In the genomic region with DNA sequence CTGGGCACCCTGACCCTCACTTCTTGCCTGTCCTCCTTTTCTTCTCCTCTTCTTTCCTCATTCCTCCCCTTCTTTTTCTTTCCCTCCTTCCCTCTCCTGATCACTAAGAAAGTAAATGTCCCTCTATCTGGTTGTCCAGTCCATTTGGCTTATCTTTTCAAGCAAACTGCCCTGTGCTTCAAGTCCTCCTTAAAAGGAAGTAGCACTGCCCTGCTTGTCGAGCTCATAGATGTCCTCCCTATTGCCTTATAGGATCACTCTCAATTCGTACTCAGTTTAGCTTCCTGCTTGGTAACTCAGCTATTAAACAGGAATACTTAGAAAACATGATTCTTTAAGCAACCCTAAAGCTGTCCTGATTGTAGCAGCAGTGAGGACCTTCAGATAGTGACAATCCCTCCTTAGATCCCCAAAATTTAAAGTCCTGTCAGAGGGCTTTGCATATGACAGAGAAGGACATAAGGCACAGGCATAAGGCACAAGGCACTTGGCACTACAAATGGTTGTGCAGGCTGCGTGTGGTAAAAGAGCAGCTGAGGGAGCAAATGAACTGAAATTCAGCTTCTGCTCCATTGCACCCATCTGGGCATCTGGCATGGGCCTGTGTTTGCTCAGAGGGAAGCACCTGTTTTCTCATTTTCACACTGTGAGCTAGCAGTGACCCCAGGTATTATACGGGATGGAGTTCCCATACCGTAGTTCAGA, we compare ENCODE assay signal across 1 cellular context.
TF ChIP-seq lines count a peak whose summit lies in the region.

No MANE protein-coding gene starts in this region.

TF ChIP-seq in K562, 482 proteins besides CTCF, POLR2A, EP300 and RAD21 (continued from another document and continues in another):
- TF ChIP-seq, protein P1, sequence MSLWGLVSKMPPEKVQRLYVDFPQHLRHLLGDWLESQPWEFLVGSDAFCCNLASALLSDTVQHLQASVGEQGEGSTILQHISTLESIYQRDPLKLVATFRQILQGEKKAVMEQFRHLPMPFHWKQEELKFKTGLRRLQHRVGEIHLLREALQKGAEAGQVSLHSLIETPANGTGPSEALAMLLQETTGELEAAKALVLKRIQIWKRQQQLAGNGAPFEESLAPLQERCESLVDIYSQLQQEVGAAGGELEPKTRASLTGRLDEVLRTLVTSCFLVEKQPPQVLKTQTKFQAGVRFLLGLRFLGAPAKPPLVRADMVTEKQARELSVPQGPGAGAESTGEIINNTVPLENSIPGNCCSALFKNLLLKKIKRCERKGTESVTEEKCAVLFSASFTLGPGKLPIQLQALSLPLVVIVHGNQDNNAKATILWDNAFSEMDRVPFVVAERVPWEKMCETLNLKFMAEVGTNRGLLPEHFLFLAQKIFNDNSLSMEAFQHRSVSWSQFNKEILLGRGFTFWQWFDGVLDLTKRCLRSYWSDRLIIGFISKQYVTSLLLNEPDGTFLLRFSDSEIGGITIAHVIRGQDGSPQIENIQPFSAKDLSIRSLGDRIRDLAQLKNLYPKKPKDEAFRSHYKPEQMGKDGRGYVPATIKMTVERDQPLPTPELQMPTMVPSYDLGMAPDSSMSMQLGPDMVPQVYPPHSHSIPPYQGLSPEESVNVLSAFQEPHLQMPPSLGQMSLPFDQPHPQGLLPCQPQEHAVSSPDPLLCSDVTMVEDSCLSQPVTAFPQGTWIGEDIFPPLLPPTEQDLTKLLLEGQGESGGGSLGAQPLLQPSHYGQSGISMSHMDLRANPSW (CRISPR knock-in tag; IDR thresholded peaks at IDR 0.05), result no peak
- TF ChIP-seq IRF2 (CRISPR knock-in tag; IDR thresholded peaks at IDR 0.05) (no peak), TBP (optimal IDR thresholded peaks at IDR 0.05; ENCODE audit: low read depth, low read length) (peak; percentile 8), WHSC1 (IDR thresholded peaks at IDR 0.05; ENCODE audit: low read length) (no peak), ZNF696 (CRISPR knock-in tag; conservative IDR thresholded peaks at IDR 0.05) (no peak), MBD2 (IDR thresholded peaks at IDR 0.05; ENCODE audit: borderline replicate concordance, low read depth) (no peak), ZNF165 (CRISPR knock-in tag; IDR thresholded peaks at IDR 0.05; ENCODE audit: borderline replicate concordance) (0 out of 2 replicates have a peak, but pooled peaks have one; percentile 15), CHD1 (IDR thresholded peaks at IDR 0.05; ENCODE audit: low read length) (no peak), RCOR1 (IDR thresholded peaks at IDR 0.05; ENCODE audit: borderline replicate concordance in 1 of 2, low read depth in 2 of 2, low read length in 2 of 2) (no peak), ELK3 (CRISPR knock-in tag; IDR thresholded peaks at IDR 0.05) (no peak), ZNF707 (CRISPR knock-in tag; conservative IDR thresholded peaks at IDR 0.05) (no peak), MAX (CRISPR knock-in tag; IDR thresholded peaks at IDR 0.05) (no peak), XRCC3 (IDR thresholded peaks at IDR 0.05) (no peak), IRF9 (tag; IDR thresholded peaks at IDR 0.05) (0 out of 2 replicates have a peak, but pooled peaks have one; percentile 34), SP1 (CRISPR knock-in tag; IDR thresholded peaks at IDR 0.05) (no peak), OTX1 (CRISPR knock-in tag; IDR thresholded peaks at IDR 0.05) (peak; percentile 90), TFE3 (CRISPR knock-in tag; IDR thresholded peaks at IDR 0.05) (no peak), ZNF449 (CRISPR knock-in tag; IDR thresholded peaks at IDR 0.05) (peak; percentile 49; the same call in 1 of the 2 replicates), TBL1XR1 (IDR thresholded peaks at IDR 0.05; ENCODE audit: low read length in 2 of 2) (no peak), ZNF507 (tag; conservative IDR thresholded peaks at IDR 0.05) (no peak), XRCC5 (IDR thresholded peaks at IDR 0.05; ENCODE audit: low read depth, low read length) (no peak), MCM7 (IDR thresholded peaks at IDR 0.05) (no peak), BRF2 (IDR thresholded peaks at IDR 0.05; ENCODE audit: borderline replicate concordance, insufficient read depth, insufficient read length) (no peak), MYC (IDR thresholded peaks at IDR 0.05; ENCODE audit: low read depth, low read length) (no peak), MYC (CRISPR knock-in tag; IDR thresholded peaks at IDR 0.05; ENCODE audit: borderline replicate concordance, low read depth) (no peak), ZNF318 (IDR thresholded peaks at IDR 0.05; ENCODE audit: borderline replicate concordance in 1 of 2, low read depth in 1 of 2) (no peak)
- TF ChIP-seq, protein P2, sequence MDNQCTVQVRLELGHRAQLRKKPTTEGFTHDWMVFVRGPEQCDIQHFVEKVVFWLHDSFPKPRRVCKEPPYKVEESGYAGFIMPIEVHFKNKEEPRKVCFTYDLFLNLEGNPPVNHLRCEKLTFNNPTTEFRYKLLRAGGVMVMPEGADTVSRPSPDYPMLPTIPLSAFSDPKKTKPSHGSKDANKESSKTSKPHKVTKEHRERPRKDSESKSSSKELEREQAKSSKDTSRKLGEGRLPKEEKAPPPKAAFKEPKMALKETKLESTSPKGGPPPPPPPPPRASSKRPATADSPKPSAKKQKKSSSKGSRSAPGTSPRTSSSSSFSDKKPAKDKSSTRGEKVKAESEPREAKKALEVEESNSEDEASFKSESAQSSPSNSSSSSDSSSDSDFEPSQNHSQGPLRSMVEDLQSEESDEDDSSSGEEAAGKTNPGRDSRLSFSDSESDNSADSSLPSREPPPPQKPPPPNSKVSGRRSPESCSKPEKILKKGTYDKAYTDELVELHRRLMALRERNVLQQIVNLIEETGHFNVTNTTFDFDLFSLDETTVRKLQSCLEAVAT (IDR thresholded peaks at IDR 0.05), result peak in 1 of 2 experiments; percentile 75; a peak in 2 of 4 replicates
- TF ChIP-seq, protein P3, sequence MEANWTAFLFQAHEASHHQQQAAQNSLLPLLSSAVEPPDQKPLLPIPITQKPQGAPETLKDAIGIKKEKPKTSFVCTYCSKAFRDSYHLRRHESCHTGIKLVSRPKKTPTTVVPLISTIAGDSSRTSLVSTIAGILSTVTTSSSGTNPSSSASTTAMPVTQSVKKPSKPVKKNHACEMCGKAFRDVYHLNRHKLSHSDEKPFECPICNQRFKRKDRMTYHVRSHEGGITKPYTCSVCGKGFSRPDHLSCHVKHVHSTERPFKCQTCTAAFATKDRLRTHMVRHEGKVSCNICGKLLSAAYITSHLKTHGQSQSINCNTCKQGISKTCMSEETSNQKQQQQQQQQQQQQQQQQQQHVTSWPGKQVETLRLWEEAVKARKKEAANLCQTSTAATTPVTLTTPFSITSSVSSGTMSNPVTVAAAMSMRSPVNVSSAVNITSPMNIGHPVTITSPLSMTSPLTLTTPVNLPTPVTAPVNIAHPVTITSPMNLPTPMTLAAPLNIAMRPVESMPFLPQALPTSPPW (CRISPR knock-in tag; IDR thresholded peaks at IDR 0.05), result peak; percentile 31; the same call in 1 of the 2 replicates
